ENCODE assay signal across 12 cellular contexts in the genomic region with DNA sequence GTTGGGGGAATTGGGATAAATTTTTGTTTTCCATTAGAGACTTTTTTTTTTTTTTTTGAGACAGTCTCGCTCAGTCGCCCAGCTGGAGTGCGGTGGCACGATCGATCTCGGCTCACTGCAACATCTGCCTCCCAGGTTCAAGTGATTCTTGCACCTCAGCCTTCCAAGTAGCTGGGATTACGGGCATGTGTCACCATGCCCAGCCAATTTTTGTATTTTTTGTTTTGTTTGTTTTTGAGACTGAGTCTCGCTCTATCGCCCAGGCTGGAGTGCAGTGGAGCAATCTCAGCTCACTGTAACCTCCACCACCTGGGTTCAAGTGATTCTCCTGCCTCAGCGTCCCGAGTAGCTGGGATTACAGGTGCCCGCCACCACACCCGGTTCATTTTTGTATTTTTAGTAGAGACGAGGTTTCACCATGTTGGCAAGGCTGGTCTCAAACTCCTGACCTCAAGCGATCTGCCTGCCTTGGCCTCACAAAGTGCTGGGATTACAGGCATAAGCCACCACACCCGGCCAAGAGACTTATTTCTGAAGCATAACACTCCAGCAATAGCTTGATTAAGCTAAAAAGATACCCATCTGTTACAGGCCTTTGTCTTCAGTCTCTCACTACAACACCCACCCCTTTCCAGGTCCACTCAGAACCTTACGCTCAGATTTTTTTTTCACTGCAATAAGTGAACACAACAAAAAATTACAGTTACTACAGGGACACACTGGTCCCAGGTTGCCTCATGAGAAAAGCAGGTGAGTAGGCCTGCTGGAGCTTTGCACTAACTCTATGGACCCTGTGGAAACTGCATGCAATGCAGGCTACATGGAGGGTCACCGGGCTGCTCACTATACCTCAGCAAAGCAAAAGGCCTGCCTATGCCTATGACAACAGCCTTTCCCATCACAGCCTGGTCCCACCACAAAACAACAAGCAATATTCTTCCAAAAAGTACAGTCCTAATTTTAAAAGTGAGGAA. TPM values are rescaled to one million over a fixed set of nuclear protein-coding genes. Genes with fewer than 3 reads are reported as not detected.
DNase-seq lines count a peak whose midpoint lies in the region; ATAC-seq and TF ChIP-seq lines count a peak whose summit lies in the region.
"Had no signal": no experiment of that assay in that cellular context is flagged by ENCODE, and none has a peak within 500 bp of the region (broad histone marks: within the 10 kb centered on the region; RNA-seq: fewer than 3 reads in every experiment).

No MANE protein-coding gene starts in this region.

- H3K4me1 ChIP-seq in thoracic aorta (ENCODE audit: control insufficient read depth in 1 of 2, low read depth in 2 of 2): peaks cover 55 to 93% of the 10 kb centered on the region in 2 donors

- no peak for DNase-seq in activated CD8-positive, alpha-beta memory T cell treated with anti-CD3 and anti-CD28 coated beads, Interleukin-2, amount 10 ng/mL, durations not matched to agents 7 days and 5 days
- DNase-seq in activated CD8-positive, alpha-beta memory T cell treated with anti-CD3 and anti-CD28 coated beads for 24 hours: no peak
- DNase-seq in activated CD4-positive, alpha-beta memory T cell treated with anti-CD3 and anti-CD28 coated beads, Interleukin-2, amount 10 ng/mL, durations not matched to agents 7 days and 5 days: no peak
- DNase-seq in immature natural killer cell: no peak
- DNase-seq in thoracic aorta (ENCODE audit: low spot score): no peak
- no peak for DNase-seq in H4 (ENCODE audit: low spot score)
- DNase-seq: activated CD8-positive, alpha-beta memory T cell treated with anti-CD3 and anti-CD28 coated beads, Interleukin-2, amount 50 U/mL, for 4 hours; AML-193; effector CD4-positive, alpha-beta T cell; testis had no signal

- H3K27ac Mint-ChIP-seq in activated CD8-positive, alpha-beta memory T cell treated with anti-CD3 and anti-CD28 coated beads, Interleukin-2, amount 10 ng/mL, durations not matched to agents 7 days and 5 days: peak overlapping the region; percentile 56
- H3K27ac Mint-ChIP-seq in activated CD4-positive, alpha-beta memory T cell treated with anti-CD3 and anti-CD28 coated beads, Interleukin-2, amount 10 ng/mL, durations not matched to agents 7 days and 5 days: peak overlapping the region; percentile 9
- peak overlapping the region; percentile 10 to 77 (median 64) for H3K27ac Mint-ChIP-seq in immature natural killer cell

- no peaks in the 10 kb centered on the region for H3K36me3 ChIP-seq in thoracic aorta

- peaks cover 25% of the 10 kb centered on the region for H3K36me3 Mint-ChIP-seq in activated CD8-positive, alpha-beta memory T cell treated with anti-CD3 and anti-CD28 coated beads, Interleukin-2, amount 10 ng/mL, durations not matched to agents 7 days and 5 days
- peaks cover 25% of the 10 kb centered on the region for H3K36me3 Mint-ChIP-seq in activated CD4-positive, alpha-beta memory T cell treated with anti-CD3 and anti-CD28 coated beads, Interleukin-2, amount 10 ng/mL, durations not matched to agents 7 days and 5 days (ENCODE audit: low read depth)
- peaks cover 0 to 4% (median 0%) of the 10 kb centered on the region in 3 donors for H3K36me3 Mint-ChIP-seq in immature natural killer cell

- H3K27me3 ChIP-seq in thoracic aorta (replicated peaks; ENCODE audit: insufficient read depth): no peaks in the 10 kb centered on the region
- H3K27me3 ChIP-seq: testis had no signal

- ATAC-seq in activated CD8-positive, alpha-beta memory T cell treated with anti-CD3 and anti-CD28 coated beads, Interleukin-2, amount 10 ng/mL, durations not matched to agents 7 days and 5 days: no peak
- no peak for ATAC-seq in thoracic aorta (ENCODE audit: insufficient number of reproducible peaks, low FRiP score, low read depth)
- ATAC-seq in GM19395 (IDR thresholded peaks at IDR 0.05; ENCODE audit: unreplicated experiment): no peak
- no peak for ATAC-seq in GM21717 (IDR thresholded peaks at IDR 0.05; ENCODE audit: unreplicated experiment)

- peaks cover 78% of the 10 kb centered on the region for H3K4me1 Mint-ChIP-seq in activated CD8-positive, alpha-beta memory T cell treated with anti-CD3 and anti-CD28 coated beads, Interleukin-2, amount 10 ng/mL, durations not matched to agents 7 days and 5 days
- H3K4me1 Mint-ChIP-seq in activated CD4-positive, alpha-beta memory T cell treated with anti-CD3 and anti-CD28 coated beads, Interleukin-2, amount 10 ng/mL, durations not matched to agents 7 days and 5 days: peaks cover 76% of the 10 kb centered on the region
- peaks cover 89 to 93% of the 10 kb centered on the region in 2 donors for H3K4me1 Mint-ChIP-seq in immature natural killer cell

- CTCF ChIA-PET in activated CD8-positive, alpha-beta memory T cell treated with anti-CD3 and anti-CD28 coated beads, Interleukin-2, amount 10 ng/mL, durations not matched to agents 7 days and 5 days (lab: Charles Lee): interaction anchor here (1.1 to 2.1 kb wide), 5 partner anchors 12 to 114 kb away, joined by 3 to 10 read pairs (median 7); partner anchors contain the start of gene KANSL1
- CTCF ChIA-PET in activated CD4-positive, alpha-beta memory T cell treated with anti-CD3 and anti-CD28 coated beads, Interleukin-2, amount 10 ng/mL, durations not matched to agents 7 days and 5 days (lab: Charles Lee): interaction anchor here (0.6 to 1.4 kb wide), 3 partner anchors 34 to 54 kb away, joined by 3 to 4 read pairs (median 3); partner anchors contain the start of gene KANSL1

- H3K4me3 ChIP-seq in thoracic aorta: peak overlapping the region; percentile 21
- H3K4me3 ChIP-seq: testis had no signal

- H3K9me3 ChIP-seq in thoracic aorta: no peaks in the 10 kb centered on the region
- H3K9me3 ChIP-seq: testis had no signal

- H3K4me3 Mint-ChIP-seq in activated CD8-positive, alpha-beta memory T cell treated with anti-CD3 and anti-CD28 coated beads, Interleukin-2, amount 10 ng/mL, durations not matched to agents 7 days and 5 days: no peak overlapping the region
- no peak overlapping the region for H3K4me3 Mint-ChIP-seq in activated CD4-positive, alpha-beta memory T cell treated with anti-CD3 and anti-CD28 coated beads, Interleukin-2, amount 10 ng/mL, durations not matched to agents 7 days and 5 days
- peak overlapping the region in 2 of 5 donors; percentile 19 to 62 for H3K4me3 Mint-ChIP-seq in immature natural killer cell

- POLR2A ChIA-PET in activated CD4-positive, alpha-beta memory T cell treated with anti-CD3 and anti-CD28 coated beads, Interleukin-2, amount 10 ng/mL, durations not matched to agents 7 days and 5 days (lab: Charles Lee): interaction anchor here (1.4 to 1.9 kb wide), 4 partner anchors 11 to 34 kb away, joined by 3 to 8 read pairs (median 4); partner anchors contain the start of gene KANSL1

- TF ChIP-seq CTCF in thoracic aorta (IDR thresholded peaks at IDR 0.05): no peak

- peak overlapping the region in 1 of 2 donors; percentile 12 for H3K27ac ChIP-seq in thoracic aorta

- no peaks in the 10 kb centered on the region for H3K27me3 Mint-ChIP-seq in activated CD8-positive, alpha-beta memory T cell treated with anti-CD3 and anti-CD28 coated beads, Interleukin-2, amount 10 ng/mL, durations not matched to agents 7 days and 5 days
- no peaks in the 10 kb centered on the region for H3K27me3 Mint-ChIP-seq in activated CD4-positive, alpha-beta memory T cell treated with anti-CD3 and anti-CD28 coated beads, Interleukin-2, amount 10 ng/mL, durations not matched to agents 7 days and 5 days
- peaks cover 0 to 2% (median 2%) of the 10 kb centered on the region in 3 donors for H3K27me3 Mint-ChIP-seq in immature natural killer cell (ENCODE audit: low read depth in 3 of 3)

- H3K9me3 Mint-ChIP-seq in activated CD8-positive, alpha-beta memory T cell treated with anti-CD3 and anti-CD28 coated beads, Interleukin-2, amount 10 ng/mL, durations not matched to agents 7 days and 5 days (ENCODE audit: low read depth): no peaks in the 10 kb centered on the region
- H3K9me3 Mint-ChIP-seq in activated CD4-positive, alpha-beta memory T cell treated with anti-CD3 and anti-CD28 coated beads, Interleukin-2, amount 10 ng/mL, durations not matched to agents 7 days and 5 days: no peaks in the 10 kb centered on the region
- no peaks in the 10 kb centered on the region for H3K9me3 Mint-ChIP-seq in immature natural killer cell

RNA-seq across cellular contexts. Expression of gene KANSL1, which starts 34.6 kb away (rescaled TPM):
- total RNA-seq in activated CD8-positive, alpha-beta memory T cell treated with anti-CD3 and anti-CD28 coated beads, Interleukin-2, amount 10 ng/mL, durations not matched to agents 7 days and 5 days: 100 to 1,000 TPM in 1 of 2 experiments, 10 to 100 TPM in 1; 85.7 to 132 TPM
- total RNA-seq in activated CD4-positive, alpha-beta memory T cell treated with anti-CD3 and anti-CD28 coated beads, Interleukin-2, amount 10 ng/mL, durations not matched to agents 7 days and 5 days: 100 to 1,000 TPM in 1 of 2 experiments, 10 to 100 TPM in 1; 99.5 to 105 TPM
- polyA plus RNA-seq in immature natural killer cell: 10 to 100 TPM in 1 of 3 donors, 1 to 10 TPM in 2; 3.3 to 21.9 (median 8.6) TPM
- 100 to 1,000 TPM in 1 of 2 donors, 10 to 100 TPM in 1; 86.5 to 102 TPM for total RNA-seq in thoracic aorta
- 13.9 and 22.6 TPM in 2 replicates for total RNA-seq in H4 (2014; rRNA removed; shearing (Covaris generic))

Comparison
In these comparisons a context has a peak if more than half of its experiments do, and no peak if none do; other contexts are left out.
1. H3K27ac Mint-ChIP-seq: peak in every context shown above with its lines; median percentile 64 in immature natural killer cell; 56 in activated CD8-positive, alpha-beta memory T cell treated with anti-CD3 and anti-CD28 coated beads, Interleukin-2, amount 10 ng/mL, durations not matched to agents 7 days and 5 days; 9 in activated CD4-positive, alpha-beta memory T cell treated with anti-CD3 and anti-CD28 coated beads, Interleukin-2, amount 10 ng/mL, durations not matched to agents 7 days and 5 days.